In the genomic region with DNA sequence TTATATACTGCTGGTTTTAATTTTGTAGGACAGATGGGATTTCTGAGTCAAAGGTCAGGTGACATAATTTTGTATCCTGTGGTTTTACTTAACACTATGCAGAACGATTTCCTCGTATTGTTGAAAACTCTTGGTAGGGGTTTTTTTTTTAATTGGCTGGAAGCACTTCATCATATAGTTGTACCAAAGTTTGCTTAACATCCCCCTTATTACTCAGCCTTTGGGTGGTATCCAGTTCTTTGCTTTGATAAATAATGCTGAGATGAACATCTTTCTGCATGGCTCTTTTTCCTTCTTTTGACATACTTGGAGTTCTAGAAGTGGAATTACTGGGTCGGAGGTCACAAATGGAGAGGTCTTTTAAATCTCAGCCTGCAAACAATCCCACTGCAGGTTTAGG, we compare ENCODE assay signal across 32 cellular contexts.
"Had no signal": no experiment of that assay in that cellular context is flagged by ENCODE, and none has a peak within 500 bp of the region (broad histone marks: within the 10 kb centered on the region; RNA-seq: fewer than 3 reads in every experiment).

No MANE protein-coding gene starts in this region.

- H3K27me3 Mint-ChIP-seq: activated naive CD4-positive, alpha-beta T cell treated with anti-CD3 and anti-CD28 coated beads, Interleukin-2, amount 50 U/mL, for 24 hours had no signal

- H3K36me3 Mint-ChIP-seq: activated naive CD8-positive, alpha-beta T cell treated with anti-CD3 and anti-CD28 coated beads, Interleukin-2, amount 10 ng/mL, durations not matched to agents 7 days and 5 days had no signal

- DNase-seq: activated CD4-positive, alpha-beta T cell treated with anti-CD3 and anti-CD28 coated beads for 1 hour; activated CD4-positive, alpha-beta T cell treated with anti-CD3 and anti-CD28 coated beads for 48 hours; activated CD4-positive, alpha-beta T cell treated with anti-CD3 and anti-CD28 coated beads, Interleukin-2, amount 50 U/mL, for 4 hours; activated CD4-positive, CD25-positive, alpha-beta regulatory T cell; activated gamma-delta T cell; activated naive CD4-positive, alpha-beta T cell treated with Interleukin-2 at 50 U/mL for 16 hours; activated naive CD8-positive, alpha-beta T cell treated with anti-CD3 and anti-CD28 coated beads, Interleukin-2, amount 10 ng/mL, durations not matched to agents 7 days and 5 days; activated T-cell treated with anti-CD3 and anti-CD28 coated beads, Interleukin-2, amount 50 U/mL, for 1 hour; activated T-cell treated with anti-CD3 and anti-CD28 coated beads, Interleukin-2, amount 50 U/mL, for 72 hours; adrenal gland; anterior cingulate cortex; caudate nucleus; cerebellar nuclear complex; Kasumi-1; KG1; MG63; NCI-H1048; NCI-H1105 treated with DMSO at 0.1 percent for 48 hours; NCI-H1436; NCI-H1694; NCI-H1930; NCI-H2081 treated with DMSO at 0.1 percent for 48 hours; NCI-H345; NCI-H524 treated with DMSO at 0.1 percent for 48 hours; NK-92 treated with Interleukin-12 subunit alpha and Interleukin-12 subunit beta, amount 100 ng/mL, for 24 hours; Right ventricle myocardium superior; T1000; WERI-Rb-1 had no signal

- ATAC-seq: activated T-cell treated with anti-CD3 and anti-CD28 coated beads, Interleukin-2, amount 50 U/mL, for 72 hours had no signal

- H3K4me1 Mint-ChIP-seq: activated naive CD4-positive, alpha-beta T cell treated with anti-CD3 and anti-CD28 coated beads, Interleukin-2, amount 50 U/mL, for 24 hours had no signal

- H3K4me3 Mint-ChIP-seq: activated naive CD4-positive, alpha-beta T cell treated with anti-CD3 and anti-CD28 coated beads, Interleukin-2, amount 50 U/mL, for 24 hours; activated naive CD8-positive, alpha-beta T cell treated with anti-CD3 and anti-CD28 coated beads, Interleukin-2, amount 10 ng/mL, durations not matched to agents 7 days and 5 days; activated T-cell treated with anti-CD3 and anti-CD28 coated beads, Interleukin-2, amount 50 U/mL, for 72 hours; brain had no signal

- H3K4me3 ChIP-seq: adrenal gland, MG63, SK-N-MC had no signal

- H3K27ac Mint-ChIP-seq: activated naive CD4-positive, alpha-beta T cell treated with anti-CD3 and anti-CD28 coated beads, Interleukin-2, amount 50 U/mL, for 24 hours; activated naive CD8-positive, alpha-beta T cell treated with anti-CD3 and anti-CD28 coated beads, Interleukin-2, amount 10 ng/mL, durations not matched to agents 7 days and 5 days; activated T-cell treated with anti-CD3 and anti-CD28 coated beads, Interleukin-2, amount 50 U/mL, for 72 hours; activated T-helper 2 cell treated with anti-CD3 and anti-CD28 coated beads, Interferon-gamma antibody, Interleukin-2, Interleukin-4, amounts not matched to agents 10 μg/mL and 5 μg/mL and 100 μg/mL, durations not matched to agents 14 hours and 24 hours and 36 hours; brain had no signal
